22 cellular contexts compared by ENCODE assay signal in the genomic region with DNA sequence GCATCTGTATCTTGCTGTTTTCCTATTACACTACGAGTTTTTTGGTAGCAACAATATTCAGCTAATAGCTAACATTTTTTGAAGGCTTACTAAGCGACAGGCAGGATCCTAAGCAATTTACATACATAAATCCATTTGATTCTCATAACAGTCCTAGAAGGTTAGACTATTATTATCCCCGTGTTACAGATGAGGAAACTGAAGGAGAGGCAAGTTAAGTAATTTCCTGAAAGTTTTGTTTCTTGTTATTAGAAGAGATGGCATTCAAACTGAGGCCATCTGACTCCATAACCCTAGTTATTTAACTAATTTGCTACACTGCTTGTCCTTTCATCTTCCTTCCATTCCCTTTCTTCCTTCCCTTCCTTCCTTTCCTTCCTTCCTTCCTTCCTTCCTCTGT.
"Had no signal": no experiment of that assay in that cellular context is flagged by ENCODE, and none has a peak within 500 bp of the region (broad histone marks: within the 10 kb centered on the region; RNA-seq: fewer than 3 reads in every experiment).

No MANE protein-coding gene starts in this region.

- H3K36me3 Mint-ChIP-seq: activated naive CD8-positive, alpha-beta T cell treated with anti-CD3 and anti-CD28 coated beads, Interleukin-2, amount 10 ng/mL, durations not matched to agents 7 days and 5 days; memory B cell; natural killer cell; stimulated activated memory B cell treated with anti-CD40 and anti-IgM and Interleukin-4, amounts not matched to agents 10 μg/mL and 1 μg/mL and 100 μg/mL, for 72 hours had no signal

- H3K4me1 Mint-ChIP-seq: activated CD4-positive, alpha-beta memory T cell treated with anti-CD3 and anti-CD28 coated beads, Interleukin-2, amount 10 ng/mL, durations not matched to agents 7 days and 5 days; activated naive CD8-positive, alpha-beta T cell treated with anti-CD3 and anti-CD28 coated beads, Interleukin-2, amount 10 ng/mL, durations not matched to agents 7 days and 5 days; activated T-helper 17 cell treated with anti-CD3 and anti-CD28 coated beads, Interleukin-2, amount 50 U/mL, for 72 hours; central memory CD8-positive, alpha-beta T cell; memory B cell; natural killer cell; stimulated activated memory B cell treated with anti-CD40 and anti-IgM and Interleukin-4, amounts not matched to agents 10 μg/mL and 1 μg/mL and 100 μg/mL, for 72 hours had no signal

- H2AFZ ChIP-seq: parathyroid adenoma had no signal

- DNase-seq: activated CD4-positive, alpha-beta memory T cell treated with anti-CD3 and anti-CD28 coated beads, Interleukin-2, amount 10 ng/mL, durations not matched to agents 7 days and 5 days; activated CD4-positive, alpha-beta T cell treated with anti-CD3 and anti-CD28 coated beads for 48 hours; activated naive CD4-positive, alpha-beta T cell; activated naive CD8-positive, alpha-beta T cell treated with anti-CD3 and anti-CD28 coated beads, Interleukin-2, amount 10 ng/mL, durations not matched to agents 7 days and 5 days; activated T-cell treated with anti-CD3 and anti-CD28 coated beads, Interleukin-2, amount 50 U/mL, for 1 hour; aorta; colonic mucosa; foreskin melanocyte; glutamatergic neuron; left lung; mucosa of descending colon; natural killer cell; right lobe of liver; stimulated activated CD4-positive, alpha-beta T cell treated with anti-CD3 and anti-CD28 coated beads, Interleukin-4, amount 100 ng/mL, for 24 hours; thyroid gland had no signal

- H3K36me3 ChIP-seq: colonic mucosa, left lung, right lobe of liver, thyroid gland had no signal

- H3K9me3 ChIP-seq: colonic mucosa, left lung, mucosa of descending colon, right lobe of liver, thyroid gland had no signal

- H3K27me3 ChIP-seq: colonic mucosa, left lung, right lobe of liver, thyroid gland had no signal

- H3K4me3 Mint-ChIP-seq: activated CD4-positive, alpha-beta memory T cell treated with anti-CD3 and anti-CD28 coated beads, Interleukin-2, amount 10 ng/mL, durations not matched to agents 7 days and 5 days; activated naive CD8-positive, alpha-beta T cell treated with anti-CD3 and anti-CD28 coated beads, Interleukin-2, amount 10 ng/mL, durations not matched to agents 7 days and 5 days; activated T-helper 17 cell treated with anti-CD3 and anti-CD28 coated beads, Interleukin-2, amount 50 U/mL, for 72 hours; central memory CD8-positive, alpha-beta T cell; memory B cell; natural killer cell; stimulated activated memory B cell treated with anti-CD40 and anti-IgM and Interleukin-4, amounts not matched to agents 10 μg/mL and 1 μg/mL and 100 μg/mL, for 72 hours; T-helper 2 cell treated with Interferon-gamma antibody and Interleukin-4, amounts not matched to agents 5 μg/mL and 100 μg/mL, for 36 hours had no signal

- H3K27me3 Mint-ChIP-seq: activated CD4-positive, alpha-beta memory T cell treated with anti-CD3 and anti-CD28 coated beads, Interleukin-2, amount 10 ng/mL, durations not matched to agents 7 days and 5 days; activated naive CD8-positive, alpha-beta T cell treated with anti-CD3 and anti-CD28 coated beads, Interleukin-2, amount 10 ng/mL, durations not matched to agents 7 days and 5 days; activated T-helper 17 cell treated with anti-CD3 and anti-CD28 coated beads, Interleukin-2, amount 50 U/mL, for 72 hours; central memory CD8-positive, alpha-beta T cell; memory B cell; stimulated activated memory B cell treated with anti-CD40 and anti-IgM and Interleukin-4, amounts not matched to agents 10 μg/mL and 1 μg/mL and 100 μg/mL, for 72 hours had no signal

- H3K27ac ChIP-seq: parathyroid adenoma, right lobe of liver had no signal

- H3K4me3 ChIP-seq: colonic mucosa, left lung, mucosa of descending colon, right lobe of liver, smooth muscle cell, thyroid gland had no signal

- H3K9ac ChIP-seq: parathyroid adenoma had no signal

- H3K4me1 ChIP-seq: colonic mucosa, parathyroid adenoma, right lobe of liver had no signal

- H3K27ac Mint-ChIP-seq: activated CD4-positive, alpha-beta memory T cell treated with anti-CD3 and anti-CD28 coated beads, Interleukin-2, amount 10 ng/mL, durations not matched to agents 7 days and 5 days; activated naive CD8-positive, alpha-beta T cell treated with anti-CD3 and anti-CD28 coated beads, Interleukin-2, amount 10 ng/mL, durations not matched to agents 7 days and 5 days; activated T-helper 17 cell treated with anti-CD3 and anti-CD28 coated beads, Interleukin-2, amount 50 U/mL, for 72 hours; memory B cell; natural killer cell; stimulated activated memory B cell treated with anti-CD40 and anti-IgM and Interleukin-4, amounts not matched to agents 10 μg/mL and 1 μg/mL and 100 μg/mL, for 72 hours; T-helper 2 cell treated with Interferon-gamma antibody and Interleukin-4, amounts not matched to agents 5 μg/mL and 100 μg/mL, for 36 hours had no signal

- H3K79me2 ChIP-seq: parathyroid adenoma had no signal

- H3K9me3 Mint-ChIP-seq: activated CD4-positive, alpha-beta memory T cell treated with anti-CD3 and anti-CD28 coated beads, Interleukin-2, amount 10 ng/mL, durations not matched to agents 7 days and 5 days; activated naive CD8-positive, alpha-beta T cell treated with anti-CD3 and anti-CD28 coated beads, Interleukin-2, amount 10 ng/mL, durations not matched to agents 7 days and 5 days; activated T-helper 17 cell treated with anti-CD3 and anti-CD28 coated beads, Interleukin-2, amount 50 U/mL, for 72 hours; stimulated activated memory B cell treated with anti-CD40 and anti-IgM and Interleukin-4, amounts not matched to agents 10 μg/mL and 1 μg/mL and 100 μg/mL, for 72 hours; T-helper 2 cell treated with Interferon-gamma antibody and Interleukin-4, amounts not matched to agents 5 μg/mL and 100 μg/mL, for 36 hours had no signal
